ENCODE assay signal across 24 cellular contexts in genomic region chr15:28001641-28002040, GRCh38.
"Had no signal": no experiment of that assay in that cellular context is flagged by ENCODE, and none has a peak within 500 bp of the region (broad histone marks: within the 10 kb centered on the region; RNA-seq: fewer than 3 reads in every experiment).

No MANE protein-coding gene starts in this region.

- H3K9me3 ChIP-seq: ascending aorta, body of pancreas, MG63 had no signal

- H3K4me1 Mint-ChIP-seq: activated B cell treated with CpG ODN at 0.5 μM for 24 hours; activated CD4-positive, alpha-beta memory T cell treated with anti-CD3 and anti-CD28 coated beads, Interleukin-2, amount 10 ng/mL, durations not matched to agents 7 days and 5 days; activated naive CD4-positive, alpha-beta T cell treated with anti-CD3 and anti-CD28 coated beads, Interleukin-2, amount 50 U/mL, for 24 hours; T-cell had no signal

- H3K27me3 Mint-ChIP-seq: activated B cell treated with CpG ODN at 0.5 μM for 24 hours; activated CD4-positive, alpha-beta memory T cell treated with anti-CD3 and anti-CD28 coated beads, Interleukin-2, amount 10 ng/mL, durations not matched to agents 7 days and 5 days had no signal

- H3K4me3 Mint-ChIP-seq: activated B cell treated with CpG ODN at 0.5 μM for 24 hours; activated CD4-positive, alpha-beta memory T cell treated with anti-CD3 and anti-CD28 coated beads, Interleukin-2, amount 10 ng/mL, durations not matched to agents 7 days and 5 days; activated naive CD4-positive, alpha-beta T cell treated with anti-CD3 and anti-CD28 coated beads, Interleukin-2, amount 50 U/mL, for 24 hours; T-cell had no signal

- ATAC-seq: body of pancreas, Right ventricle myocardium inferior, T-cell had no signal

- H3K27me3 ChIP-seq: ascending aorta, body of pancreas, MG63 had no signal

- H3K4me1 ChIP-seq: ascending aorta, body of pancreas had no signal

- H3K27ac Mint-ChIP-seq: activated B cell treated with CpG ODN at 0.5 μM for 24 hours; activated CD4-positive, alpha-beta memory T cell treated with anti-CD3 and anti-CD28 coated beads, Interleukin-2, amount 10 ng/mL, durations not matched to agents 7 days and 5 days; activated naive CD4-positive, alpha-beta T cell treated with anti-CD3 and anti-CD28 coated beads, Interleukin-2, amount 50 U/mL, for 24 hours; T-cell had no signal

- H3K36me3 ChIP-seq: ascending aorta, MG63 had no signal

- DNase-seq: activated B cell treated with CpG ODN at 0.5 μM for 24 hours; activated CD4-positive, alpha-beta memory T cell treated with anti-CD3 and anti-CD28 coated beads, Interleukin-2, amount 10 ng/mL, durations not matched to agents 7 days and 5 days; activated CD4-positive, alpha-beta T cell treated with anti-CD3 and anti-CD28 coated beads for 1 hour; activated CD4-positive, alpha-beta T cell treated with anti-CD3 and anti-CD28 coated beads, Interleukin-2, amount 50 U/mL, for 1 hour; activated CD8-positive, alpha-beta memory T cell treated with anti-CD3 and anti-CD28 coated beads, Interleukin-2, amount 50 U/mL, for 48 hours; activated T-cell treated with anti-CD3 and anti-CD28 coated beads, Interleukin-2, amount 50 U/mL, for 1 hour; body of pancreas; MG63; MV-4-11; NCI-H1092 treated with DMSO at 0.1 percent for 48 hours; NCI-H1417 treated with DMSO at 0.1 percent for 48 hours; NCI-H1694; NCI-H2029; NCI-H345; NCI-H510A; NCI-H526 treated with DMSO at 0.1 percent for 48 hours; NCI-H82; T-cell; T-helper 2 cell; T1000 had no signal

- H3K27ac ChIP-seq: ascending aorta, body of pancreas, SK-N-MC had no signal

- H3K36me3 Mint-ChIP-seq: T-cell had no signal

- H3K4me3 ChIP-seq: ascending aorta, body of pancreas, MG63, SK-N-MC had no signal
